15 cellular contexts compared by ENCODE assay signal in the genomic region with DNA sequence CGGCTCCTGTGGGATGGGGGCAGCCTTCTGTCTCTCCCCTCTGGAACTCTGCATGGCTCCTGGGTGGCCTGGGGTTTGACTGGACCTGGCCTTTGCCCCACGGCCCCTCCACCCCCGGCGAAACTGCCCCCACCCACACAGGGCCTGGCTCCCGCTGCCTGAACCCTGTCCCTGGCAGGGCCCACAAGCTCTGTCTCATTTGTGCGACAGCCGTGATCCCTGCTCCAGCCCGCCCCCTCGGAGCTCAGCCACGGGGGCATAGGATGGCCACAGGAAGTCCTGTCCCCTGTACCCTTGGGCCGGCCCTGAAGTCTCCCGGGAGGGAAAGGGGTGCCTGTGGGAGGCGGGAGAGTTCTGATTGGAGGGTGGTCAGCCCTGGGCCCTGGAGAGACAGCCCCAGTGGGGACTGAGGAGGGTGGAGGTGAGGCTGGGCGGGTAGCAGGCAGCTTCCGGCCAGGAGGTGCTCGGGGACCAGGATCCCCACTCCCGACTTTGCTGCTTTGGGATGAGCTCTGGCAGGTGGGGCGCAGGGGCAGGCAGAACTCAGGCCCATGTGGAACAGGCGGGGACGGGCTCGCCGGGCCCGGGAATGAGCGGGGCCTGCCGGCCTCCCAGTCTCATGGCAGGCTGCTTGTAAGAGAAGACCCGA. TPM values are rescaled to one million over a fixed set of nuclear protein-coding genes. Genes with fewer than 3 reads are reported as not detected.
DNase-seq lines count a peak whose midpoint lies in the region; ATAC-seq, FAIRE-seq and TF ChIP-seq lines count a peak whose summit lies in the region.
"Had no signal": no experiment of that assay in that cellular context is flagged by ENCODE, and none has a peak within 500 bp of the region (broad histone marks: within the 10 kb centered on the region; RNA-seq: fewer than 3 reads in every experiment).

No MANE protein-coding gene starts in this region.

- H3K36me3 ChIP-seq in breast epithelium (no peaks in the 10 kb centered on the region), mammary epithelial cell (ENCODE audit: insufficient read depth, low read length) (no peaks in the 10 kb centered on the region), H1 (ENCODE audit: control insufficient read depth in 2 of 4, insufficient read depth in 4 of 4, low read length in 3 of 4) (no peaks in the 10 kb centered on the region), lower lobe of right lung (no peaks in the 10 kb centered on the region), tibial artery (no peaks in the 10 kb centered on the region)
- H3K36me3 ChIP-seq: heart right ventricle had no signal

- FAIRE-seq in H1 (lab: Jason Lieb, UNC): no peak
- FAIRE-seq: colon, H54 had no signal

- H3K4me1 ChIP-seq in breast epithelium (peaks cover 0 to 4% of the 10 kb centered on the region in 2 donors), mammary epithelial cell (ENCODE audit: insufficient read depth, low read length) (peaks cover 20% of the 10 kb centered on the region), H1 (replicated peaks in 1 of 4; ENCODE audit: control insufficient read depth in 3 of 4, insufficient read depth in 4 of 4, low read length in 3 of 4) (peaks cover 0 to 3% (median 0%) of the 10 kb centered on the region in 4 experiments; a peak in 1 of 7 replicates), lower lobe of right lung (peaks cover 6% of the 10 kb centered on the region), tibial artery (peaks cover 0 to 71% (median 48%) of the 10 kb centered on the region in 4 donors)

- H4K8ac ChIP-seq in H1 (ENCODE audit: extremely low read depth, insufficient read depth, low read length): no peak overlapping the region; the same call in 1 of the 2 replicates

- no peak overlapping the region; the same call in 1 of the 2 replicates for H3K18ac ChIP-seq in H1 (ENCODE audit: extremely low read depth, low read length)

- CTCF ChIA-PET in mammary epithelial cell (lab: Charles Lee; ENCODE audit: low non-redundant PET) (no interaction called here), H1 (lab: Charles Lee; ENCODE audit: partially characterized antibody) (interaction anchor here (0.7 to 4.7 kb wide), 8 partner anchors 8 to 168 kb away, joined by 3 to 29 read pairs (median 4); no protein-coding TSS in a partner anchor)

- no peak for DNase-seq in breast epithelium (ENCODE audit: low spot score in 2 of 2)
- no peak for DNase-seq in mammary epithelial cell
- no peak for DNase-seq in H1 (ENCODE audit: low read depth in 1 of 2, low spot score in 2 of 2)
- peak; percentile 42 for DNase-seq in lower lobe of right lung
- peak; percentile 24 to 91 for DNase-seq in tibial artery
- DNase-seq in putamen (ENCODE audit: low spot score): no peak
- DNase-seq in KG1 (lab: John Stamatoyannopoulos, UW): no peak
- DNase-seq in DMS114 treated with DMSO at 0.1 percent for 48 hours (lab: John Stamatoyannopoulos, UW; ENCODE audit: unreplicated experiment): no peak
- DNase-seq: DMS 273 treated with DMSO at 0.1 percent for 48 hours; NCI-H345; stimulated activated CD4-positive, alpha-beta T cell treated with anti-CD3 and anti-CD28 coated beads, Interleukin-12 subunit alpha, Interleukin-12 subunit beta, amount 100 ng/mL, for 4 hours had no signal

- H2BK120ac ChIP-seq in H1 (replicated peaks; ENCODE audit: low read depth, low read length): no peak overlapping the region

- no peak overlapping the region for H3K14ac ChIP-seq in H1 (ENCODE audit: insufficient read length)

- in situ Hi-C loops in mammary epithelial cell (cut with MboI; ENCODE audit: low sequenced_read_pairs in 2 of 2): no loop called here

- H3K4me2 ChIP-seq in mammary epithelial cell (ENCODE audit: insufficient read depth, low read depth, low read length) (no peak overlapping the region), H1 (ENCODE audit: insufficient read depth in 1 of 2, low read depth in 2 of 2, low read length in 2 of 2) (no peak overlapping the region)

- H3K23ac ChIP-seq in H1 (ENCODE audit: insufficient read length): no peak overlapping the region

- H3K4me3 ChIP-seq in breast epithelium (no peak overlapping the region), mammary epithelial cell (replicated peaks in 1 of 3; ENCODE audit: insufficient read depth in 1 of 3, low read depth in 2 of 3, low read length in 3 of 3) (no peak overlapping the region), H1 (ENCODE audit: extremely low read depth in 1 of 4, insufficient read depth in 2 of 4, low read depth in 3 of 4, low read length in 4 of 4) (no peak overlapping the region), lower lobe of right lung (no peak overlapping the region), tibial artery (no peak overlapping the region)
- H3K4me3 ChIP-seq: heart right ventricle, SK-N-MC had no signal

- H3K79me2 ChIP-seq in mammary epithelial cell (ENCODE audit: insufficient read depth, low read length) (no peaks in the 10 kb centered on the region), H1 (ENCODE audit: control insufficient read depth in 1 of 2, insufficient read depth in 2 of 2, low read length in 2 of 2) (no peaks in the 10 kb centered on the region)

- no peak for TF ChIP-seq CTCF in breast epithelium (IDR thresholded peaks at IDR 0.05)
- TF ChIP-seq CTCF in mammary epithelial cell (conservative IDR thresholded peaks at IDR 0.05 in 1 of 2, IDR thresholded peaks at IDR 0.05 in 1 of 2; ENCODE audit: extremely low read depth in 1 of 2, insufficient read depth in 1 of 2, low read depth in 1 of 2, low read length in 2 of 2): no peak
- TF ChIP-seq CTCF in H1 (IDR thresholded peaks at IDR 0.05; ENCODE audit: control extremely low read depth in 1 of 3, insufficient read depth in 1 of 3, low read depth in 1 of 3, low read length in 3 of 3): no peak
- no peak for TF ChIP-seq CTCF in lower lobe of right lung (IDR thresholded peaks at IDR 0.05)
- TF ChIP-seq CTCF in tibial artery (IDR thresholded peaks at IDR 0.05): no peak

- dilution Hi-C loops in mammary epithelial cell (cut with HindIII; ENCODE audit: low sequenced_read_pairs): no loop called here

- H3K56ac ChIP-seq in H1 (replicated peaks; ENCODE audit: insufficient read length, low read depth, low read length): no peak overlapping the region

- TF ChIP-seq POLR2A in breast epithelium (IDR thresholded peaks at IDR 0.05): no peak
- TF ChIP-seq POLR2A in H1 (IDR thresholded peaks at IDR 0.05; ENCODE audit: control extremely low read depth in 1 of 2, low read depth in 2 of 2, low read length in 2 of 2): no peak

- H3K27me3 ChIP-seq in breast epithelium (no peaks in the 10 kb centered on the region), mammary epithelial cell (ENCODE audit: insufficient read depth, low read length) (no peaks in the 10 kb centered on the region), H1 (replicated peaks in 1 of 4; ENCODE audit: control insufficient read depth in 3 of 4, extremely low read depth in 1 of 4, insufficient read depth in 3 of 4, low read length in 3 of 4) (no peaks in the 10 kb centered on the region; a peak in 3 of 7 replicates), lower lobe of right lung (ENCODE audit: low read depth) (no peaks in the 10 kb centered on the region), tibial artery (no peaks in the 10 kb centered on the region)
- H3K27me3 ChIP-seq: heart right ventricle had no signal

- peak overlapping the region; percentile 27 for H4K91ac ChIP-seq in H1 (replicated peaks; ENCODE audit: insufficient read length, low read length)

- POLR2A ChIA-PET in H1 (lab: Charles Lee; ENCODE audit: partially characterized antibody): interaction anchor here (0.6 to 1.6 kb wide), 4 partner anchors 13 to 151 kb away, joined by 3 to 6 read pairs (median 4); no protein-coding TSS in a partner anchor

- H2BK20ac ChIP-seq in H1 (ENCODE audit: low read length): no peak overlapping the region

- H3K4ac ChIP-seq in H1 (replicated peaks; ENCODE audit: insufficient read length, low read depth, low read length): no peak overlapping the region

- no peaks in the 10 kb centered on the region for H4K20me1 ChIP-seq in mammary epithelial cell (ENCODE audit: insufficient read depth, low read length)
- H4K20me1 ChIP-seq in H1 (replicated peaks in 1 of 2; ENCODE audit: control insufficient read depth in 1 of 2, insufficient read depth in 2 of 2, low read length in 2 of 2): peaks cover 2 to 3% of the 10 kb centered on the region in 2 experiments

- H2AK5ac ChIP-seq in H1 (ENCODE audit: low read depth, low read length): no peak overlapping the region

- no peak overlapping the region for H2BK5ac ChIP-seq in H1 (ENCODE audit: low read depth, low read length)

- no peak overlapping the region for H2BK15ac ChIP-seq in H1 (ENCODE audit: low read length)

- ATAC-seq in lower lobe of right lung: no peak
- ATAC-seq: heart right ventricle had no signal

- H3K27ac ChIP-seq in breast epithelium (peak overlapping the region; percentile 29 to 61), mammary epithelial cell (ENCODE audit: insufficient read depth, low read depth, low read length) (no peak overlapping the region), H1 (ENCODE audit: low read depth, low read length) (no peak overlapping the region), lower lobe of right lung (no peak overlapping the region), tibial artery (peak overlapping the region; percentile 89 to 92)
- H3K27ac ChIP-seq: SK-N-MC had no signal

- BruUV-seq in mammary epithelial cell (replicated peaks; lab: Mats Ljungman, UMichigan): no TSS peak

- H2AFZ ChIP-seq in mammary epithelial cell (ENCODE audit: low read depth, low read length) (no peak overlapping the region), H1 (ENCODE audit: low read length) (no peak overlapping the region)

- TF ChIP-seq RAD21 in H1 (IDR thresholded peaks at IDR 0.05 in 1 of 2, conservative IDR thresholded peaks at IDR 0.05 in 1 of 2; ENCODE audit: low read depth in 2 of 2, low read length in 2 of 2): no peak

- WGBS in mammary epithelial cell (ENCODE audit: low coverage, missing lambda C conversion rate): 36% methylated on average over 6 of the region's 26 CpGs
- WGBS in H1 (ENCODE audit: extremely low coverage in 1 of 2, insufficient coverage in 1 of 2, insufficient read length in 1 of 2, insufficient replicate concordance in 2 of 2, low coverage in 1 of 2, low lambda C conversion rate in 2 of 2, missing lambda C conversion rate in 1 of 2), 2 experiments: 74% methylated on average over 25 of the region's 26 CpGs; no CpG with 5 or more reads in 1 of the 2 experiments

- no peak overlapping the region for H4K5ac ChIP-seq in H1 (ENCODE audit: insufficient read length, low read depth, low read length)

- no peaks in the 10 kb centered on the region for H3K79me1 ChIP-seq in H1 (ENCODE audit: low read depth, low read length)

- intact Hi-C loops in breast epithelium (cut with DNase I; ENCODE audit: low total_unique reads): no loop called here
- intact Hi-C loops in mammary epithelial cell (cut with micrococcal nuclease): no loop called here
- intact Hi-C loops in lower lobe of right lung (cut with DNase I): no loop called here
- intact Hi-C loops in tibial artery (cut with DNase I; ENCODE audit: low total_unique reads): loop anchor here (5.0 kb wide), 1 partner anchor 47 kb away; no protein-coding TSS in a partner anchor

- H2BK12ac ChIP-seq in H1 (ENCODE audit: low read depth, low read length): no peak overlapping the region

- peaks cover 2% of the 10 kb centered on the region; the same call in 1 of the 2 replicates for H3K23me2 ChIP-seq in H1 (ENCODE audit: low read depth, low read length)

- H3K9me3 ChIP-seq in breast epithelium (no peaks in the 10 kb centered on the region), mammary epithelial cell (replicated peaks; ENCODE audit: insufficient read depth, low read length) (no peaks in the 10 kb centered on the region), H1 (ENCODE audit: insufficient read depth in 2 of 2, low read depth in 1 of 2, low read length in 1 of 2) (no peaks in the 10 kb centered on the region), lower lobe of right lung (no peaks in the 10 kb centered on the region), tibial artery (no peaks in the 10 kb centered on the region)
- H3K9me3 ChIP-seq: heart right ventricle had no signal

- TF ChIP-seq EP300 in H1 (IDR thresholded peaks at IDR 0.05; ENCODE audit: borderline replicate concordance in 1 of 2, low read depth in 2 of 2, low read length in 2 of 2): no peak

- H3K9ac ChIP-seq in mammary epithelial cell (ENCODE audit: insufficient read depth, low read length): no peak overlapping the region
- H3K9ac ChIP-seq in H1 (replicated peaks in 1 of 4; ENCODE audit: extremely low read depth in 1 of 4, low read depth in 3 of 4, low read length in 3 of 4): no peak overlapping the region

RNA-seq across cellular contexts. Expression of a gene that starts 45.1 kb away (rescaled TPM):
- total RNA-seq in breast epithelium (10 to 100 TPM; 15.8 to 17.7 (median 17.0) TPM), mammary epithelial cell (10 to 100 TPM; 17.3 to 53.2 TPM), lower lobe of right lung (15.7 TPM)
- polyA plus RNA-seq in mammary epithelial cell (31.0 TPM), H1 (2011; rRNA removed) (17.7 and 34.6 TPM in 2 replicates)
- polyA minus RNA-seq in mammary epithelial cell: 8.7 TPM
- 57.3 and 64.1 TPM in 2 replicates for total RNA-seq in H1 (2021; fragmentation: NEBNext Ultra II Directional; extraction: Animal tissue kit (Norgen Biotek cat#: 25700))
- polyA plus RNA-seq in H1 (2011; cell fraction: cytosol; rRNA removed): 43.7 TPM
- polyA plus RNA-seq in H1 (2011; cell fraction: nucleus; rRNA removed): 28.5 TPM
- 20.8 to 42.4 TPM (median 39.1 TPM) in 4 replicates for polyA plus RNA-seq in H1 (2012, experiment 1 of 2)
- polyA plus RNA-seq in H1 (2012, experiment 2 of 2): 28.1 TPM
- polyA plus RNA-seq in H1 (2013, experiment 1 of 2): 28.3 TPM
- polyA plus RNA-seq in H1 (2013, experiment 2 of 2): 30.5 TPM
- 5.9 and 6.3 TPM in 2 replicates for polyA minus RNA-seq in H1 (2011; rRNA and poly(A)+ RNA removed)
- polyA minus RNA-seq in H1 (2011; cell fraction: cytosol; rRNA and poly(A)+ RNA removed): 28.0 TPM
- 8.6 TPM for polyA minus RNA-seq in H1 (2011; cell fraction: nucleus; rRNA and poly(A)+ RNA removed)

Comparison
In these comparisons a context has a peak if more than half of its experiments do, and no peak if none do; other contexts are left out.
1. H3K27ac ChIP-seq: peak in breast epithelium (2 of 2) and tibial artery (2 of 2); none in mammary epithelial cell (single experiment), H1 (single experiment) and lower lobe of right lung (single experiment).
2. DNase-seq: peak in lower lobe of right lung (single experiment) and tibial artery (2 of 2); none in breast epithelium (0 of 2), mammary epithelial cell (single experiment), H1 (0 of 2), putamen (single experiment), KG1 (single experiment) and DMS114 treated with DMSO at 0.1 percent for 48 hours (single experiment).